Comparison of ENCODE assay signal across 1 cellular context in genomic region chr2:63780483-63781155, GRCh38.
TF ChIP-seq lines count a peak whose summit lies in the region.

No MANE protein-coding gene starts in this region.

TF ChIP-seq in GM23338, 12 proteins besides CTCF, POLR2A, EP300 and RAD21 (continued from another document):
- no peak for TF ChIP-seq ZNF462 (CRISPR knock-in tag; IDR thresholded peaks at IDR 0.05)
